26 cellular contexts compared by ENCODE assay signal in genomic region chr2:210752532-210752931, GRCh38.
"Had no signal": no experiment of that assay in that cellular context is flagged by ENCODE, and none has a peak within 500 bp of the region (broad histone marks: within the 10 kb centered on the region; RNA-seq: fewer than 3 reads in every experiment).

No MANE protein-coding gene starts in this region.

- H3K4me3 Mint-ChIP-seq: activated CD4-positive, alpha-beta T cell treated with anti-CD3 and anti-CD28 coated beads, Interleukin-2, amount 10 ng/mL, durations not matched to agents 24 days and 14 days; activated CD8-positive, alpha-beta memory T cell treated with anti-CD3 and anti-CD28 coated beads, Interleukin-2, amount 10 ng/mL, durations not matched to agents 7 days and 5 days; activated CD8-positive, alpha-beta T cell treated with anti-CD3 and anti-CD28 coated beads for 36 hours; activated naive CD8-positive, alpha-beta T cell treated with anti-CD3 and anti-CD28 coated beads, Interleukin-2, amount 50 U/mL, for 24 hours; dendritic cell treated with granulocyte-macrophage colony-stimulating factor and Interleukin-4, amounts not matched to agents 40 ng/mL and 50 ng/mL, for 4 days; immature natural killer cell; natural killer cell; stimulated activated effector memory CD8-positive, alpha-beta T cell treated with anti-CD3 and anti-CD28 coated beads, Interleukin-12 subunit alpha, Interleukin-12 subunit beta, amount 100 ng/mL, for 72 hours; T-helper 1 cell treated with Interleukin-12 subunit alpha and Interleukin-12 subunit beta and Interleukin-4 antibody, amounts not matched to agents 30 μg/mL and 1 μg/mL, for 36 hours had no signal

- ATAC-seq: activated CD4-positive, CD25-positive, alpha-beta regulatory T cell treated with anti-CD3 and anti-CD28 coated beads, Interleukin-2, amount 50 U/mL, for 24 hours; activated CD8-positive, alpha-beta memory T cell treated with anti-CD3 and anti-CD28 coated beads, Interleukin-2, amount 10 ng/mL, durations not matched to agents 7 days and 5 days; activated CD8-positive, alpha-beta T cell treated with anti-CD3 and anti-CD28 coated beads for 36 hours; activated naive CD8-positive, alpha-beta T cell treated with anti-CD3 and anti-CD28 coated beads, Interleukin-2, amount 50 U/mL, for 24 hours; foreskin keratinocyte; left lung; natural killer cell; right cardiac atrium; stimulated activated effector memory CD8-positive, alpha-beta T cell treated with anti-CD3 and anti-CD28 coated beads, Interleukin-12 subunit alpha, Interleukin-12 subunit beta, amount 100 ng/mL, for 72 hours had no signal

- H3K27ac Mint-ChIP-seq: activated CD4-positive, alpha-beta T cell treated with anti-CD3 and anti-CD28 coated beads, Interleukin-2, amount 10 ng/mL, durations not matched to agents 24 days and 14 days; activated CD8-positive, alpha-beta memory T cell treated with anti-CD3 and anti-CD28 coated beads, Interleukin-2, amount 10 ng/mL, durations not matched to agents 7 days and 5 days; activated CD8-positive, alpha-beta T cell treated with anti-CD3 and anti-CD28 coated beads for 36 hours; activated naive CD8-positive, alpha-beta T cell treated with anti-CD3 and anti-CD28 coated beads, Interleukin-2, amount 50 U/mL, for 24 hours; dendritic cell treated with granulocyte-macrophage colony-stimulating factor and Interleukin-4, amounts not matched to agents 40 ng/mL and 50 ng/mL, for 4 days; immature natural killer cell; natural killer cell; stimulated activated effector memory CD8-positive, alpha-beta T cell treated with anti-CD3 and anti-CD28 coated beads, Interleukin-12 subunit alpha, Interleukin-12 subunit beta, amount 100 ng/mL, for 72 hours; T-helper 1 cell treated with Interleukin-12 subunit alpha and Interleukin-12 subunit beta and Interleukin-4 antibody, amounts not matched to agents 30 μg/mL and 1 μg/mL, for 36 hours had no signal

- H3K4me1 Mint-ChIP-seq: activated CD4-positive, alpha-beta T cell treated with anti-CD3 and anti-CD28 coated beads, Interleukin-2, amount 10 ng/mL, durations not matched to agents 24 days and 14 days; activated CD8-positive, alpha-beta memory T cell treated with anti-CD3 and anti-CD28 coated beads, Interleukin-2, amount 10 ng/mL, durations not matched to agents 7 days and 5 days; activated naive CD8-positive, alpha-beta T cell treated with anti-CD3 and anti-CD28 coated beads, Interleukin-2, amount 50 U/mL, for 24 hours; immature natural killer cell; natural killer cell; stimulated activated effector memory CD8-positive, alpha-beta T cell treated with anti-CD3 and anti-CD28 coated beads, Interleukin-12 subunit alpha, Interleukin-12 subunit beta, amount 100 ng/mL, for 72 hours had no signal

- H3K4me1 ChIP-seq: foreskin keratinocyte, left lung, transverse colon had no signal

- H3K27me3 ChIP-seq: foreskin keratinocyte, left lung, neutrophil, ovary, transverse colon had no signal

- H3K27me3 Mint-ChIP-seq: activated CD4-positive, alpha-beta T cell treated with anti-CD3 and anti-CD28 coated beads, Interleukin-2, amount 10 ng/mL, durations not matched to agents 24 days and 14 days; activated CD8-positive, alpha-beta memory T cell treated with anti-CD3 and anti-CD28 coated beads, Interleukin-2, amount 10 ng/mL, durations not matched to agents 7 days and 5 days; activated CD8-positive, alpha-beta T cell treated with anti-CD3 and anti-CD28 coated beads for 36 hours; activated naive CD8-positive, alpha-beta T cell treated with anti-CD3 and anti-CD28 coated beads, Interleukin-2, amount 50 U/mL, for 24 hours; dendritic cell treated with granulocyte-macrophage colony-stimulating factor and Interleukin-4, amounts not matched to agents 40 ng/mL and 50 ng/mL, for 4 days had no signal

- DNase-seq: activated CD4-positive, alpha-beta T cell treated with anti-CD3 and anti-CD28 coated beads, Interleukin-2, amount 10 ng/mL, durations not matched to agents 24 days and 14 days; activated CD8-positive, alpha-beta memory T cell treated with anti-CD3 and anti-CD28 coated beads, Interleukin-2, amount 10 ng/mL, durations not matched to agents 7 days and 5 days; activated CD8-positive, alpha-beta T cell treated with anti-CD3 and anti-CD28 coated beads for 36 hours; activated effector memory CD4-positive, alpha-beta T cell treated with anti-CD3 and anti-CD28 coated beads, Interleukin-2, amount 50 U/mL, for 16 hours; activated naive CD4-positive, alpha-beta T cell treated with anti-CD3 and anti-CD28 coated beads, Interleukin-2, amount 50 U/mL, for 16 hours; activated naive CD8-positive, alpha-beta T cell treated with anti-CD3 and anti-CD28 coated beads, Interleukin-2, amount 50 U/mL, for 24 hours; activated T-cell treated with anti-CD3 and anti-CD28 coated beads for 4 hours; caudate nucleus; effector CD4-positive, alpha-beta T cell; erythroblast; foreskin keratinocyte; immature natural killer cell; left lung; natural killer cell; ovary; right cardiac atrium; stimulated activated CD4-positive, alpha-beta T cell treated with anti-CD3 and anti-CD28 coated beads, Interleukin-12 subunit alpha, Interleukin-12 subunit beta, amount 100 ng/mL, for 4 hours; T1000; transverse colon had no signal

- H3K4me3 ChIP-seq: left lung, lung, ovary, transverse colon had no signal

- FAIRE-seq: urothelium cell line had no signal

- H3K36me3 ChIP-seq: left lung, neutrophil, ovary, transverse colon had no signal

- H3K9me3 ChIP-seq: left lung, neutrophil, ovary, transverse colon had no signal

- H3K9me3 Mint-ChIP-seq: activated CD4-positive, alpha-beta T cell treated with anti-CD3 and anti-CD28 coated beads, Interleukin-2, amount 10 ng/mL, durations not matched to agents 24 days and 14 days; activated CD8-positive, alpha-beta T cell treated with anti-CD3 and anti-CD28 coated beads for 36 hours; activated naive CD8-positive, alpha-beta T cell treated with anti-CD3 and anti-CD28 coated beads, Interleukin-2, amount 50 U/mL, for 24 hours; dendritic cell treated with granulocyte-macrophage colony-stimulating factor and Interleukin-4, amounts not matched to agents 40 ng/mL and 50 ng/mL, for 4 days; T-helper 1 cell treated with Interleukin-12 subunit alpha and Interleukin-12 subunit beta and Interleukin-4 antibody, amounts not matched to agents 30 μg/mL and 1 μg/mL, for 36 hours had no signal

- H3K36me3 Mint-ChIP-seq: activated CD8-positive, alpha-beta memory T cell treated with anti-CD3 and anti-CD28 coated beads, Interleukin-2, amount 10 ng/mL, durations not matched to agents 7 days and 5 days; immature natural killer cell; natural killer cell; stimulated activated effector memory CD8-positive, alpha-beta T cell treated with anti-CD3 and anti-CD28 coated beads, Interleukin-12 subunit alpha, Interleukin-12 subunit beta, amount 100 ng/mL, for 72 hours had no signal

- H3K27ac ChIP-seq: foreskin keratinocyte, left lung, neutrophil, ovary, transverse colon had no signal
